1 cellular context compared by ENCODE assay signal in the genomic region with DNA sequence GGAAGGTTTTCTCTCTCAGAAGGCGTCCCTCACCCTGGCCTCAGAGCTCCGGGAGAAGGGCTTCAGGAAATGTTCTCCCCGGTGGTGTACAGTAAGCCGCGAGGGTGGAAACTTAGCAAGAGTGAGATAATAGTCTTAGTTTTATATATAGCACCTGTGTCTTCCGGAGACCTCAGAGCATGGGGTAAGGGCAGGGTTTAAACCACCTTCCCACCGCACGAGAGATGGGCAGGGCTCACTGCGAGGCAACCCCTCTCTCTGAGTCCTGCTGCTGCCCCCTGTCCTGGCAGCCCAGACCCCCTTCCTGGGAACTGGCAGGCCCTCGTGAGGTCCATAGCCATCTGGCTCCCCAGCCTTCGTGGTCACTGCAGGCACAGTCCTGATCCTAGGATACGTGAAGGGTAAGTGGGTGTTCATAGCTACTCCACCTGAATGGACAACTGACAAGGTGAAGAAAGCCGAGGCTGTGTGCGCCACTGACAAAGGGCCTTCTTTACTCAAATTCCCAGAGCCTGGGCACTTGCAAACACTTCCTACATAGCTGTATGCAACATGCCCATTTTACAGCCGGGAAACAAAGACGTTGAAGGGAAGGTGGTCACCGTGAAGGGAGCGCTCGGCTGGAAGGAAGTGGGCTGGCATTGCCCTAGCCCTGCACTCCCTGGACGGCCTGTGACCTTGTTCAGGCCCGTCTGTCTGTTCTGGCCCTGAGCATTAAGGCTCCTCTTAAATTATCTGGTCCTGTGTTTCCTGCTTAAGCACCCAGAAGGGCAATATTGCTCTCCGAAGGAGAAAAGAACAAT.
A peak's percentile ranks its signal among the peaks of the same experiment; 100 is the strongest.
TF ChIP-seq lines count a peak whose summit lies in the region.

No MANE protein-coding gene starts in this region.

TF ChIP-seq in GM12878, 131 proteins besides CTCF, POLR2A, EP300 and RAD21 (continued from another document):
- TF ChIP-seq, protein P1, sequence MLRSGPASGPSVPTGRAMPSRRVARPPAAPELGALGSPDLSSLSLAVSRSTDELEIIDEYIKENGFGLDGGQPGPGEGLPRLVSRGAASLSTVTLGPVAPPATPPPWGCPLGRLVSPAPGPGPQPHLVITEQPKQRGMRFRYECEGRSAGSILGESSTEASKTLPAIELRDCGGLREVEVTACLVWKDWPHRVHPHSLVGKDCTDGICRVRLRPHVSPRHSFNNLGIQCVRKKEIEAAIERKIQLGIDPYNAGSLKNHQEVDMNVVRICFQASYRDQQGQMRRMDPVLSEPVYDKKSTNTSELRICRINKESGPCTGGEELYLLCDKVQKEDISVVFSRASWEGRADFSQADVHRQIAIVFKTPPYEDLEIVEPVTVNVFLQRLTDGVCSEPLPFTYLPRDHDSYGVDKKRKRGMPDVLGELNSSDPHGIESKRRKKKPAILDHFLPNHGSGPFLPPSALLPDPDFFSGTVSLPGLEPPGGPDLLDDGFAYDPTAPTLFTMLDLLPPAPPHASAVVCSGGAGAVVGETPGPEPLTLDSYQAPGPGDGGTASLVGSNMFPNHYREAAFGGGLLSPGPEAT (IDR thresholded peaks at IDR 0.05; ENCODE audit: low read depth): no peak
- no peak for TF ChIP-seq SMAD1 (IDR thresholded peaks at IDR 0.05; ENCODE audit: low read depth, partially characterized antibody)
- TF ChIP-seq SIX5 (IDR thresholded peaks at IDR 0.05; ENCODE audit: low read depth, low read length, severe bottlenecking): no peak
- no peak for TF ChIP-seq NFXL1 (IDR thresholded peaks at IDR 0.05; ENCODE audit: borderline replicate concordance)
- TF ChIP-seq KAT2A (conservative IDR thresholded peaks at IDR 0.05; ENCODE audit: control insufficient read depth, low read depth, low read length): no peak
- peak; percentile 91 for TF ChIP-seq RUNX3 (IDR thresholded peaks at IDR 0.05; ENCODE audit: low read length)
- TF ChIP-seq, protein P2, sequence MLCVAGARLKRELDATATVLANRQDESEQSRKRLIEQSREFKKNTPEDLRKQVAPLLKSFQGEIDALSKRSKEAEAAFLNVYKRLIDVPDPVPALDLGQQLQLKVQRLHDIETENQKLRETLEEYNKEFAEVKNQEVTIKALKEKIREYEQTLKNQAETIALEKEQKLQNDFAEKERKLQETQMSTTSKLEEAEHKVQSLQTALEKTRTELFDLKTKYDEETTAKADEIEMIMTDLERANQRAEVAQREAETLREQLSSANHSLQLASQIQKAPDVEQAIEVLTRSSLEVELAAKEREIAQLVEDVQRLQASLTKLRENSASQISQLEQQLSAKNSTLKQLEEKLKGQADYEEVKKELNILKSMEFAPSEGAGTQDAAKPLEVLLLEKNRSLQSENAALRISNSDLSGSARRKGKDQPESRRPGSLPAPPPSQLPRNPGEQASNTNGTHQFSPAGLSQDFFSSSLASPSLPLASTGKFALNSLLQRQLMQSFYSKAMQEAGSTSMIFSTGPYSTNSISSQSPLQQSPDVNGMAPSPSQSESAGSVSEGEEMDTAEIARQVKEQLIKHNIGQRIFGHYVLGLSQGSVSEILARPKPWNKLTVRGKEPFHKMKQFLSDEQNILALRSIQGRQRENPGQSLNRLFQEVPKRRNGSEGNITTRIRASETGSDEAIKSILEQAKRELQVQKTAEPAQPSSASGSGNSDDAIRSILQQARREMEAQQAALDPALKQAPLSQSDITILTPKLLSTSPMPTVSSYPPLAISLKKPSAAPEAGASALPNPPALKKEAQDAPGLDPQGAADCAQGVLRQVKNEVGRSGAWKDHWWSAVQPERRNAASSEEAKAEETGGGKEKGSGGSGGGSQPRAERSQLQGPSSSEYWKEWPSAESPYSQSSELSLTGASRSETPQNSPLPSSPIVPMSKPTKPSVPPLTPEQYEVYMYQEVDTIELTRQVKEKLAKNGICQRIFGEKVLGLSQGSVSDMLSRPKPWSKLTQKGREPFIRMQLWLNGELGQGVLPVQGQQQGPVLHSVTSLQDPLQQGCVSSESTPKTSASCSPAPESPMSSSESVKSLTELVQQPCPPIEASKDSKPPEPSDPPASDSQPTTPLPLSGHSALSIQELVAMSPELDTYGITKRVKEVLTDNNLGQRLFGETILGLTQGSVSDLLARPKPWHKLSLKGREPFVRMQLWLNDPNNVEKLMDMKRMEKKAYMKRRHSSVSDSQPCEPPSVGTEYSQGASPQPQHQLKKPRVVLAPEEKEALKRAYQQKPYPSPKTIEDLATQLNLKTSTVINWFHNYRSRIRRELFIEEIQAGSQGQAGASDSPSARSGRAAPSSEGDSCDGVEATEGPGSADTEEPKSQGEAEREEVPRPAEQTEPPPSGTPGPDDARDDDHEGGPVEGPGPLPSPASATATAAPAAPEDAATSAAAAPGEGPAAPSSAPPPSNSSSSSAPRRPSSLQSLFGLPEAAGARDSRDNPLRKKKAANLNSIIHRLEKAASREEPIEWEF (IDR thresholded peaks at IDR 0.05; ENCODE audit: insufficient replicate concordance, low read depth, low read length): no peak
- no peak for TF ChIP-seq ZNF622 (IDR thresholded peaks at IDR 0.05)
- TF ChIP-seq, protein P3, sequence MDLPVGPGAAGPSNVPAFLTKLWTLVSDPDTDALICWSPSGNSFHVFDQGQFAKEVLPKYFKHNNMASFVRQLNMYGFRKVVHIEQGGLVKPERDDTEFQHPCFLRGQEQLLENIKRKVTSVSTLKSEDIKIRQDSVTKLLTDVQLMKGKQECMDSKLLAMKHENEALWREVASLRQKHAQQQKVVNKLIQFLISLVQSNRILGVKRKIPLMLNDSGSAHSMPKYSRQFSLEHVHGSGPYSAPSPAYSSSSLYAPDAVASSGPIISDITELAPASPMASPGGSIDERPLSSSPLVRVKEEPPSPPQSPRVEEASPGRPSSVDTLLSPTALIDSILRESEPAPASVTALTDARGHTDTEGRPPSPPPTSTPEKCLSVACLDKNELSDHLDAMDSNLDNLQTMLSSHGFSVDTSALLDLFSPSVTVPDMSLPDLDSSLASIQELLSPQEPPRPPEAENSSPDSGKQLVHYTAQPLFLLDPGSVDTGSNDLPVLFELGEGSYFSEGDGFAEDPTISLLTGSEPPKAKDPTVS (IDR thresholded peaks at IDR 0.05; ENCODE audit: low read depth, low read length): no peak
- TF ChIP-seq WRNIP1 (IDR thresholded peaks at IDR 0.05; ENCODE audit: borderline replicate concordance, low read depth, low read length): no peak
- TF ChIP-seq CBX3 (IDR thresholded peaks at IDR 0.05; ENCODE audit: borderline replicate concordance, low read depth): no peak
- TF ChIP-seq JUNB (IDR thresholded peaks at IDR 0.05): 0 out of 2 replicates have a peak, but pooled peaks have one; percentile 29
- no peak for TF ChIP-seq ZNF207 (IDR thresholded peaks at IDR 0.05; ENCODE audit: borderline replicate concordance)
- TF ChIP-seq MEF2A (IDR thresholded peaks at IDR 0.05; ENCODE audit: insufficient read depth, low read depth, low read length): peak; percentile 82; the same call in 1 of the 2 replicates
- TF ChIP-seq CHD1 (IDR thresholded peaks at IDR 0.05; ENCODE audit: low read depth, low read length): no peak
- no peak for TF ChIP-seq SRF (IDR thresholded peaks at IDR 0.05; ENCODE audit: low read depth in 2 of 2, low read length in 2 of 2)
- TF ChIP-seq HCFC1 (IDR thresholded peaks at IDR 0.05; ENCODE audit: low read length): no peak
- TF ChIP-seq PAX5 (IDR thresholded peaks at IDR 0.05; ENCODE audit: borderline replicate concordance, low read depth, low read length): no peak
- no peak for TF ChIP-seq BRCA1 (IDR thresholded peaks at IDR 0.05; ENCODE audit: low read depth, low read length)
- no peak for TF ChIP-seq TCF12 (IDR thresholded peaks at IDR 0.05; ENCODE audit: low read depth, low read length)
- peak; percentile 68; the same call in 1 of the 2 replicates for TF ChIP-seq NFIC (IDR thresholded peaks at IDR 0.05; ENCODE audit: low read depth, low read length)
- no peak for TF ChIP-seq TCF7 (IDR thresholded peaks at IDR 0.05; ENCODE audit: borderline replicate concordance)
- no peak for TF ChIP-seq CHD2 (IDR thresholded peaks at IDR 0.05; ENCODE audit: borderline replicate concordance, low read depth, low read length)
- no peak for TF ChIP-seq NR2C1 (IDR thresholded peaks at IDR 0.05)
TF ChIP-seq in GM12878: peak in this region for 20.
